Comparison of ENCODE assay signal across 8 cellular contexts in the genomic region with DNA sequence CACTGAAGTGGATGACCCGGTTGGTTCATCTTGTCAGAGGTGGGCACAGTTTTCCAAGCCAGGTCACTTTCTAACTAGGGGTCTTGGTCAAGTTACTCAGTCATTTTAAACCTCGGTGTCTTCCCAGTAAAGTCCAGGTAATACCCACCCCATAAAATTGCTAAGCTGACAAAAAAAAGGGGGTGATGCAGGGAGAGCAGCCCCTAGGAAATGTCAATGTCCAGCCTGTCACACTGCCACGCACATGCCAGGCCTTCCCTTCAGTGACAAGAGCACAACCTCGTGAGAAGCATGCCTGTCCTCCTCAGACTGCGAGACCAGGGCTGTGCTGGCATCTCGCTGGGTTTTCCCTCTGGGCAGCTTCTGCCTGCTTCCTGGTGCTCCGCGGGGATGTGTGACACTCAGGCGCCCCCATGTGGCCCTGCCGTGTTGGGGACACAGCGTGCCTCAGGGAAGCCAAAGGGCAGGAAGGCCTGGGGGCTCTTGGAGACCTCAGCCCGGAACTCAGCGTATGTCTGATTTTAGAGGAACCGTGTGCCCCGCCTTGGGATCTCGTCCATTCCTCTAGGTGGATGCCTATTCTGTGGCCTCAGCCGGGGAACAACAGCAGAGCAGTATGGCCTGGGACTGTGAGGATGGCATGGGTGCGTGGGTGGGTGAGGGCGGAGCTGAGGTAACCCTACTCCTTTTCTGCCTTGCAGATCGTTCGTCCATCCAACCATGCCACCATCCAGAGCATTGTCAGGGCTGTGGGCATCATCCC. TPM values are rescaled to one million over a fixed set of nuclear protein-coding genes. Genes with fewer than 3 reads are reported as not detected.
DNase-seq lines count a peak whose midpoint lies in the region; ATAC-seq and TF ChIP-seq lines count a peak whose summit lies in the region.

No MANE protein-coding gene starts in this region.

- H3K27me3 ChIP-seq in heart left ventricle, result peaks cover 0 to 7% (median 0%) of the 10 kb centered on the region in 9 donors
- no peaks in the 10 kb centered on the region for H3K27me3 ChIP-seq in vagina

- H3K4me1 ChIP-seq in heart left ventricle (peaks cover 0 to 10% (median 4%) of the 10 kb centered on the region in 12 donors), vagina (peaks cover 14% of the 10 kb centered on the region)

- ATAC-seq in GM19351 (IDR thresholded peaks at IDR 0.05; ENCODE audit: unreplicated experiment), result peak; percentile 63
- ATAC-seq in activated naive CD8-positive, alpha-beta T cell treated with anti-CD3 and anti-CD28 coated beads, Interleukin-2, amount 10 ng/mL, durations not matched to agents 7 days and 5 days (ENCODE audit: low read depth), result peak; percentile 71
- ATAC-seq in heart left ventricle, result peak; percentile 80 to 97 (median 94)

- H3K27ac ChIP-seq in heart left ventricle (no peak overlapping the region), vagina (no peak overlapping the region)

- no peaks in the 10 kb centered on the region for H3K9me3 Mint-ChIP-seq in CD14-positive monocyte
- no peaks in the 10 kb centered on the region for H3K9me3 Mint-ChIP-seq in activated naive CD8-positive, alpha-beta T cell treated with anti-CD3 and anti-CD28 coated beads, Interleukin-2, amount 10 ng/mL, durations not matched to agents 7 days and 5 days

- H3K4me1 Mint-ChIP-seq in CD14-positive monocyte, result peaks cover 6% of the 10 kb centered on the region
- H3K4me1 Mint-ChIP-seq in activated naive CD8-positive, alpha-beta T cell treated with anti-CD3 and anti-CD28 coated beads, Interleukin-2, amount 10 ng/mL, durations not matched to agents 7 days and 5 days, result peaks cover 19% of the 10 kb centered on the region

- H3K36me3 ChIP-seq in heart left ventricle (no peaks in the 10 kb centered on the region), vagina (no peaks in the 10 kb centered on the region)

- TF ChIP-seq POLR2A in heart left ventricle (IDR thresholded peaks at IDR 0.05) (no peak), vagina (IDR thresholded peaks at IDR 0.05) (no peak)

- peaks cover 5 to 15% (median 10%) of the 10 kb centered on the region in 3 donors for H3K27me3 Mint-ChIP-seq in CD14-positive monocyte (ENCODE audit: low read depth in 3 of 3)
- H3K27me3 Mint-ChIP-seq in activated naive CD8-positive, alpha-beta T cell treated with anti-CD3 and anti-CD28 coated beads, Interleukin-2, amount 10 ng/mL, durations not matched to agents 7 days and 5 days, result no peaks in the 10 kb centered on the region

- H3K27ac Mint-ChIP-seq in CD14-positive monocyte, result no peak overlapping the region
- H3K27ac Mint-ChIP-seq in activated naive CD8-positive, alpha-beta T cell treated with anti-CD3 and anti-CD28 coated beads, Interleukin-2, amount 10 ng/mL, durations not matched to agents 7 days and 5 days, result peak overlapping the region; percentile 89

- intact Hi-C loops in CD14-positive monocyte (cut with micrococcal nuclease), result loop anchor here (1.0 to 2.0 kb wide), 2 partner anchors 263 to 265 kb away; no protein-coding TSS in a partner anchor
- intact Hi-C loops in heart left ventricle (cut with DNase I), result loop anchor here in 9 of 10 donors (1.0 to 10.0 kb wide), 9 partner anchors 263 to 317 kb away; no protein-coding TSS in a partner anchor
- intact Hi-C loops in vagina (cut with DNase I), result no loop called here

- DNase-seq in CD14-positive monocyte (ENCODE audit: low spot score), result peak; percentile 85
- peak; percentile 56 for DNase-seq in LNCaP clone FGC (ENCODE audit: low read depth)
- peak; percentile 81 for DNase-seq in SW480 (ENCODE audit: low spot score)
- peak; percentile 86 for DNase-seq in activated naive CD8-positive, alpha-beta T cell treated with anti-CD3 and anti-CD28 coated beads, Interleukin-2, amount 10 ng/mL, durations not matched to agents 7 days and 5 days
- peak; percentile 78 to 91 (median 83) for DNase-seq in heart left ventricle
- peak; percentile 13 for DNase-seq in pulmonary artery endothelial cell (ENCODE audit: low read depth, low spot score)
- no peak for DNase-seq in vagina (ENCODE audit: extremely low spot score in 2 of 2)

- no peaks in the 10 kb centered on the region for H3K36me3 Mint-ChIP-seq in CD14-positive monocyte
- H3K36me3 Mint-ChIP-seq in activated naive CD8-positive, alpha-beta T cell treated with anti-CD3 and anti-CD28 coated beads, Interleukin-2, amount 10 ng/mL, durations not matched to agents 7 days and 5 days, result no peaks in the 10 kb centered on the region

- H3K4me3 ChIP-seq in LNCaP clone FGC (ENCODE audit: low read depth, low read length), result no peak overlapping the region
- H3K4me3 ChIP-seq in heart left ventricle, result no peak overlapping the region
- no peak overlapping the region for H3K4me3 ChIP-seq in vagina

- TF ChIP-seq CTCF in CD14-positive monocyte (IDR thresholded peaks at IDR 0.05) (peak; percentile 93), LNCaP clone FGC (IDR thresholded peaks at IDR 0.05; ENCODE audit: control insufficient read depth, extremely low read depth, insufficient read depth) (peak; percentile 99), heart left ventricle (IDR thresholded peaks at IDR 0.05) (peak; percentile 63 to 91 (median 81)), vagina (IDR thresholded peaks at IDR 0.05) (peak; percentile 58 to 76 (median 74))

- H3K9me3 ChIP-seq in heart left ventricle, result no peaks in the 10 kb centered on the region
- H3K9me3 ChIP-seq in vagina, result no peaks in the 10 kb centered on the region

- POLR2A ChIA-PET in activated naive CD8-positive, alpha-beta T cell treated with anti-CD3 and anti-CD28 coated beads, Interleukin-2, amount 10 ng/mL, durations not matched to agents 7 days and 5 days (lab: Charles Lee), result interaction anchor here (0.7 to 3.5 kb wide), 9 partner anchors 9 to 288 kb away, joined by 3 to 27 read pairs (median 3); no protein-coding TSS in a partner anchor

- H3K4me3 Mint-ChIP-seq in CD14-positive monocyte, result no peak overlapping the region
- peak overlapping the region; percentile 47 for H3K4me3 Mint-ChIP-seq in activated naive CD8-positive, alpha-beta T cell treated with anti-CD3 and anti-CD28 coated beads, Interleukin-2, amount 10 ng/mL, durations not matched to agents 7 days and 5 days

- WGBS in heart left ventricle, 4 donors, result 12 to 27% (median 26%) methylated on average over 11 to 21 of the region's 21 CpGs

RNA-seq across cellular contexts. Expression of gene GDF2, which starts 10.2 kb away (rescaled TPM):
- polyA plus RNA-seq in CD14-positive monocyte (not detected), heart left ventricle (not detected)
- not detected for total RNA-seq in activated naive CD8-positive, alpha-beta T cell treated with anti-CD3 and anti-CD28 coated beads, Interleukin-2, amount 10 ng/mL, durations not matched to agents 7 days and 5 days
- total RNA-seq in heart left ventricle (not detected), pulmonary artery endothelial cell (not detected in 2 replicates), vagina (not detected)

RNA-seq across cellular contexts. Expression of gene GDF10, which starts 12.1 kb away (rescaled TPM):
- polyA plus RNA-seq in CD14-positive monocyte, result not detected
- total RNA-seq in activated naive CD8-positive, alpha-beta T cell treated with anti-CD3 and anti-CD28 coated beads, Interleukin-2, amount 10 ng/mL, durations not matched to agents 7 days and 5 days, result under 1 TPM; 0.11 TPM
- 1 to 10 TPM in 1 of 9 donors, under 1 TPM in 6, not detected in 2; 0.22 to 1.6 (median 0.34) TPM for total RNA-seq in heart left ventricle
- polyA plus RNA-seq in heart left ventricle, result under 1 TPM in 1 of 2 donors, not detected in 1; 0.19 TPM
- not detected in 2 replicates for total RNA-seq in pulmonary artery endothelial cell
- 1.7 TPM for total RNA-seq in vagina

RNA-seq across cellular contexts. Expression of gene RBP3, which starts 36.1 kb away (rescaled TPM):
- polyA plus RNA-seq in CD14-positive monocyte (not detected), heart left ventricle (not detected)
- not detected for total RNA-seq in activated naive CD8-positive, alpha-beta T cell treated with anti-CD3 and anti-CD28 coated beads, Interleukin-2, amount 10 ng/mL, durations not matched to agents 7 days and 5 days
- total RNA-seq in heart left ventricle (not detected), pulmonary artery endothelial cell (not detected in 2 replicates), vagina (not detected)

Comparison
In these comparisons a context has a peak if more than half of its experiments do, and no peak if none do; other contexts are left out.
1. DNase-seq: peak in CD14-positive monocyte (single experiment), LNCaP clone FGC (single experiment), SW480 (single experiment), activated naive CD8-positive, alpha-beta T cell treated with anti-CD3 and anti-CD28 coated beads, Interleukin-2, amount 10 ng/mL, durations not matched to agents 7 days and 5 days (single experiment), heart left ventricle (5 of 5) and pulmonary artery endothelial cell (single experiment); none in vagina (0 of 2).
2. Peak in every context shown above with its lines, with median percentiles within 50 percentile points of each other: CTCF ChIP-seq and ATAC-seq.